ENCODE assay signal across 1 cellular context in genomic region chr19:48634424-48635262, GRCh38.
TF ChIP-seq lines count a peak whose summit lies in the region.

No MANE protein-coding gene starts in this region.

TF ChIP-seq in K562, 482 proteins besides CTCF, POLR2A, EP300 and RAD21 (continued from another document):
- TF ChIP-seq, protein P1, sequence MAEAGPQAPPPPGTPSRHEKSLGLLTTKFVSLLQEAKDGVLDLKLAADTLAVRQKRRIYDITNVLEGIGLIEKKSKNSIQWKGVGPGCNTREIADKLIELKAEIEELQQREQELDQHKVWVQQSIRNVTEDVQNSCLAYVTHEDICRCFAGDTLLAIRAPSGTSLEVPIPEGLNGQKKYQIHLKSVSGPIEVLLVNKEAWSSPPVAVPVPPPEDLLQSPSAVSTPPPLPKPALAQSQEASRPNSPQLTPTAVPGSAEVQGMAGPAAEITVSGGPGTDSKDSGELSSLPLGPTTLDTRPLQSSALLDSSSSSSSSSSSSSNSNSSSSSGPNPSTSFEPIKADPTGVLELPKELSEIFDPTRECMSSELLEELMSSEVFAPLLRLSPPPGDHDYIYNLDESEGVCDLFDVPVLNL (CRISPR knock-in tag; IDR thresholded peaks at IDR 0.05; ENCODE audit: low read depth) = no peak
- no peak for TF ChIP-seq STAT5A (IDR thresholded peaks at IDR 0.05; ENCODE audit: borderline replicate concordance, low read length)
- TF ChIP-seq ELF2 (CRISPR knock-in tag; IDR thresholded peaks at IDR 0.05) = no peak
- TF ChIP-seq IRF2 (CRISPR knock-in tag; IDR thresholded peaks at IDR 0.05) = no peak
- no peak for TF ChIP-seq ZNF408 (CRISPR knock-in tag; IDR thresholded peaks at IDR 0.05; ENCODE audit: low read depth)
- no peak for TF ChIP-seq SAFB (IDR thresholded peaks at IDR 0.05; ENCODE audit: borderline replicate concordance, low read depth, low read length)
- TF ChIP-seq MEIS2 (IDR thresholded peaks at IDR 0.05; ENCODE audit: partially characterized antibody) = no peak
- TF ChIP-seq POLR2G (IDR thresholded peaks at IDR 0.05; ENCODE audit: low read depth, low read length) = peak; percentile 67
- TF ChIP-seq HOMEZ (CRISPR knock-in tag; IDR thresholded peaks at IDR 0.05) = no peak
- no peak for TF ChIP-seq RFX1 (IDR thresholded peaks at IDR 0.05)
- TF ChIP-seq KAT8 (IDR thresholded peaks at IDR 0.05; ENCODE audit: low read depth) = no peak
- TF ChIP-seq, protein P2, sequence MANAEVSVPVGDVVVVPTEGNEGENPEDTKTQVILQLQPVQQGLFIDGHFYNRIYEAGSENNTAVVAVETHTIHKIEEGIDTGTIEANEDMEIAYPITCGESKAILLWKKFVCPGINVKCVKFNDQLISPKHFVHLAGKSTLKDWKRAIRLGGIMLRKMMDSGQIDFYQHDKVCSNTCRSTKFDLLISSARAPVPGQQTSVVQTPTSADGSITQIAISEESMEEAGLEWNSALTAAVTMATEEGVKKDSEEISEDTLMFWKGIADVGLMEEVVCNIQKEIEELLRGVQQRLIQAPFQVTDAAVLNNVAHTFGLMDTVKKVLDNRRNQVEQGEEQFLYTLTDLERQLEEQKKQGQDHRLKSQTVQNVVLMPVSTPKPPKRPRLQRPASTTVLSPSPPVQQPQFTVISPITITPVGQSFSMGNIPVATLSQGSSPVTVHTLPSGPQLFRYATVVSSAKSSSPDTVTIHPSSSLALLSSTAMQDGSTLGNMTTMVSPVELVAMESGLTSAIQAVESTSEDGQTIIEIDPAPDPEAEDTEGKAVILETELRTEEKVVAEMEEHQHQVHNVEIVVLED (CRISPR knock-in tag; IDR thresholded peaks at IDR 0.05) = peak; percentile 70
- no peak for TF ChIP-seq TRIM28 (IDR thresholded peaks at IDR 0.05)
- TF ChIP-seq NR3C1 (CRISPR knock-in tag; IDR thresholded peaks at IDR 0.05) = no peak
- TF ChIP-seq, protein P3, sequence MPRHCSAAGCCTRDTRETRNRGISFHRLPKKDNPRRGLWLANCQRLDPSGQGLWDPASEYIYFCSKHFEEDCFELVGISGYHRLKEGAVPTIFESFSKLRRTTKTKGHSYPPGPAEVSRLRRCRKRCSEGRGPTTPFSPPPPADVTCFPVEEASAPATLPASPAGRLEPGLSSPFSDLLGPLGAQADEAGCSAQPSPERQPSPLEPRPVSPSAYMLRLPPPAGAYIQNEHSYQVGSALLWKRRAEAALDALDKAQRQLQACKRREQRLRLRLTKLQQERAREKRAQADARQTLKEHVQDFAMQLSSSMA (CRISPR knock-in tag; IDR thresholded peaks at IDR 0.05) = no peak
- TF ChIP-seq RNF219 (CRISPR knock-in tag; IDR thresholded peaks at IDR 0.05) = no peak
- TF ChIP-seq, protein P4, sequence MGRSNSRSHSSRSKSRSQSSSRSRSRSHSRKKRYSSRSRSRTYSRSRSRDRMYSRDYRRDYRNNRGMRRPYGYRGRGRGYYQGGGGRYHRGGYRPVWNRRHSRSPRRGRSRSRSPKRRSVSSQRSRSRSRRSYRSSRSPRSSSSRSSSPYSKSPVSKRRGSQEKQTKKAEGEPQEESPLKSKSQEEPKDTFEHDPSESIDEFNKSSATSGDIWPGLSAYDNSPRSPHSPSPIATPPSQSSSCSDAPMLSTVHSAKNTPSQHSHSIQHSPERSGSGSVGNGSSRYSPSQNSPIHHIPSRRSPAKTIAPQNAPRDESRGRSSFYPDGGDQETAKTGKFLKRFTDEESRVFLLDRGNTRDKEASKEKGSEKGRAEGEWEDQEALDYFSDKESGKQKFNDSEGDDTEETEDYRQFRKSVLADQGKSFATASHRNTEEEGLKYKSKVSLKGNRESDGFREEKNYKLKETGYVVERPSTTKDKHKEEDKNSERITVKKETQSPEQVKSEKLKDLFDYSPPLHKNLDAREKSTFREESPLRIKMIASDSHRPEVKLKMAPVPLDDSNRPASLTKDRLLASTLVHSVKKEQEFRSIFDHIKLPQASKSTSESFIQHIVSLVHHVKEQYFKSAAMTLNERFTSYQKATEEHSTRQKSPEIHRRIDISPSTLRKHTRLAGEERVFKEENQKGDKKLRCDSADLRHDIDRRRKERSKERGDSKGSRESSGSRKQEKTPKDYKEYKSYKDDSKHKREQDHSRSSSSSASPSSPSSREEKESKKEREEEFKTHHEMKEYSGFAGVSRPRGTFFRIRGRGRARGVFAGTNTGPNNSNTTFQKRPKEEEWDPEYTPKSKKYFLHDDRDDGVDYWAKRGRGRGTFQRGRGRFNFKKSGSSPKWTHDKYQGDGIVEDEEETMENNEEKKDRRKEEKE (IDR thresholded peaks at IDR 0.05; ENCODE audit: borderline replicate concordance in 1 of 2, control insufficient read depth in 1 of 2, low read depth in 2 of 2, low read length in 1 of 2) = no peak
- no peak for TF ChIP-seq CC2D1A (IDR thresholded peaks at IDR 0.05)
- TF ChIP-seq, protein P5, sequence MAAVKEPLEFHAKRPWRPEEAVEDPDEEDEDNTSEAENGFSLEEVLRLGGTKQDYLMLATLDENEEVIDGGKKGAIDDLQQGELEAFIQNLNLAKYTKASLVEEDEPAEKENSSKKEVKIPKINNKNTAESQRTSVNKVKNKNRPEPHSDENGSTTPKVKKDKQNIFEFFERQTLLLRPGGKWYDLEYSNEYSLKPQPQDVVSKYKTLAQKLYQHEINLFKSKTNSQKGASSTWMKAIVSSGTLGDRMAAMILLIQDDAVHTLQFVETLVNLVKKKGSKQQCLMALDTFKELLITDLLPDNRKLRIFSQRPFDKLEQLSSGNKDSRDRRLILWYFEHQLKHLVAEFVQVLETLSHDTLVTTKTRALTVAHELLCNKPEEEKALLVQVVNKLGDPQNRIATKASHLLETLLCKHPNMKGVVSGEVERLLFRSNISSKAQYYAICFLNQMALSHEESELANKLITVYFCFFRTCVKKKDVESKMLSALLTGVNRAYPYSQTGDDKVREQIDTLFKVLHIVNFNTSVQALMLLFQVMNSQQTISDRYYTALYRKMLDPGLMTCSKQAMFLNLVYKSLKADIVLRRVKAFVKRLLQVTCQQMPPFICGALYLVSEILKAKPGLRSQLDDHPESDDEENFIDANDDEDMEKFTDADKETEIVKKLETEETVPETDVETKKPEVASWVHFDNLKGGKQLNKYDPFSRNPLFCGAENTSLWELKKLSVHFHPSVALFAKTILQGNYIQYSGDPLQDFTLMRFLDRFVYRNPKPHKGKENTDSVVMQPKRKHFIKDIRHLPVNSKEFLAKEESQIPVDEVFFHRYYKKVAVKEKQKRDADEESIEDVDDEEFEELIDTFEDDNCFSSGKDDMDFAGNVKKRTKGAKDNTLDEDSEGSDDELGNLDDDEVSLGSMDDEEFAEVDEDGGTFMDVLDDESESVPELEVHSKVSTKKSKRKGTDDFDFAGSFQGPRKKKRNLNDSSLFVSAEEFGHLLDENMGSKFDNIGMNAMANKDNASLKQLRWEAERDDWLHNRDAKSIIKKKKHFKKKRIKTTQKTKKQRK (IDR thresholded peaks at IDR 0.05; ENCODE audit: borderline replicate concordance, low read depth, low read length) = no peak
- TF ChIP-seq XRCC5 (IDR thresholded peaks at IDR 0.05; ENCODE audit: low read depth, low read length) = 0 out of 2 replicates have a peak, but pooled peaks have one; percentile 55
- TF ChIP-seq DIDO1 (tag; IDR thresholded peaks at IDR 0.05; ENCODE audit: low read depth) = no peak
- peak; percentile 99 for TF ChIP-seq VEZF1 (CRISPR knock-in tag; IDR thresholded peaks at IDR 0.05)
- TF ChIP-seq POLR2AphosphoS2 (IDR thresholded peaks at IDR 0.05; ENCODE audit: low read length) = no peak
- TF ChIP-seq SP1 (CRISPR knock-in tag; IDR thresholded peaks at IDR 0.05) = no peak; the same call in 1 of the 2 replicates
- no peak for TF ChIP-seq ZNF398 (CRISPR knock-in tag; IDR thresholded peaks at IDR 0.05)
- TF ChIP-seq ZEB2 (IDR thresholded peaks at IDR 0.05) = peak; percentile 40; the same call in 1 of the 2 replicates
- no peak for TF ChIP-seq ILF3 (IDR thresholded peaks at IDR 0.05; ENCODE audit: borderline replicate concordance)
- TF ChIP-seq ZC3H11A (IDR thresholded peaks at IDR 0.05; ENCODE audit: low read depth, low read length) = no peak
- TF ChIP-seq ARHGAP35 (IDR thresholded peaks at IDR 0.05; ENCODE audit: partially characterized antibody) = no peak
- no peak for TF ChIP-seq MEF2D (tag; conservative IDR thresholded peaks at IDR 0.05; ENCODE audit: low read depth)
- TF ChIP-seq SMARCE1 (IDR thresholded peaks at IDR 0.05) = no peak
- TF ChIP-seq, protein P6, sequence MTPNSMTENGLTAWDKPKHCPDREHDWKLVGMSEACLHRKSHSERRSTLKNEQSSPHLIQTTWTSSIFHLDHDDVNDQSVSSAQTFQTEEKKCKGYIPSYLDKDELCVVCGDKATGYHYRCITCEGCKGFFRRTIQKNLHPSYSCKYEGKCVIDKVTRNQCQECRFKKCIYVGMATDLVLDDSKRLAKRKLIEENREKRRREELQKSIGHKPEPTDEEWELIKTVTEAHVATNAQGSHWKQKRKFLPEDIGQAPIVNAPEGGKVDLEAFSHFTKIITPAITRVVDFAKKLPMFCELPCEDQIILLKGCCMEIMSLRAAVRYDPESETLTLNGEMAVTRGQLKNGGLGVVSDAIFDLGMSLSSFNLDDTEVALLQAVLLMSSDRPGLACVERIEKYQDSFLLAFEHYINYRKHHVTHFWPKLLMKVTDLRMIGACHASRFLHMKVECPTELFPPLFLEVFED (CRISPR knock-in tag; conservative IDR thresholded peaks at IDR 0.05) = 0 out of 2 replicates have a peak, but pooled peaks have one; percentile 44
- TF ChIP-seq SRSF9 (IDR thresholded peaks at IDR 0.05; ENCODE audit: borderline replicate concordance, low read depth, low read length) = no peak
- TF ChIP-seq AFF4 (CRISPR knock-in tag; IDR thresholded peaks at IDR 0.05) = peak; percentile 6; the same call in 1 of the 2 replicates
- TF ChIP-seq CREBBP (IDR thresholded peaks at IDR 0.05; ENCODE audit: low read depth, low read length) = no peak
